Comparison of ENCODE assay signal across 13 cellular contexts in the genomic region with DNA sequence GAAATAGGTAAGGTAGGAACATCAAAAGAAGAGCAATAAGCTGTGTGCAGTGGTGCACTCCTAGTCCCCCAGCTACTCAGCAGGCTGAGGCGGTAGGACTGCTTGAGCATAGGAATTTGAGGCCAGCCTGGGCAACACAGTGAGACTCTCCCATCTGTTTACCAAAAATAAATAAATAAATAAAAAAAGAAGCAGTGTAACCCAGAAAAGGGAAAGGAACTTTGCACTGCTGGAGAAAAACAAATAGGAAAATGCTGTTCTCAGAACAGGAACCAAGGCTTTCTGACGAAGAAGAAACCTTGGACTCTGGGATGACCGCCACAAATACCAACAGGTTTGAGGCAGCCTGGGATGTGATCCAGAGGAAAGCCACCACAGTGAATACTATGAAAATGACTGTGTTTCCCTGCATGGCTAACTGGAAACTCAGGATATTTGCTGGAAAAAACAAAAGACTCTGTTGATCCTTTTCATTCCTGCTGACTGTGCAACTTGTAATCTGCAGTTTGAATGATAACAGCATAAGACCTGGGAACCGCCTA.
DNase-seq lines count a peak whose midpoint lies in the region; ATAC-seq and TF ChIP-seq lines count a peak whose summit lies in the region.
"Had no signal": no experiment of that assay in that cellular context is flagged by ENCODE, and none has a peak within 500 bp of the region (broad histone marks: within the 10 kb centered on the region; RNA-seq: fewer than 3 reads in every experiment).

No MANE protein-coding gene starts in this region.

- ATAC-seq in HG02763 (IDR thresholded peaks at IDR 0.05; ENCODE audit: unreplicated experiment), result no peak

- H3K4me3 ChIP-seq in retinal pigment epithelial cell (ENCODE audit: low read length), result no peak overlapping the region
- H3K4me3 ChIP-seq: PC-9 had no signal

- DNase-seq in GM03348 (ENCODE audit: low spot score) (peak; percentile 77), amniotic stem cell (lab: John Stamatoyannopoulos, UW) (peak; percentile 39), foreskin melanocyte (peak; percentile 25), retinal pigment epithelial cell (ENCODE audit: low read depth) (peak; percentile 23), Kasumi-1 (lab: John Stamatoyannopoulos, UW) (no peak), kidney glomerular epithelial cell (lab: John Stamatoyannopoulos, UW) (no peak), NCI-H1092 treated with DMSO at 0.1 percent for 48 hours (lab: John Stamatoyannopoulos, UW) (no peak)
- DNase-seq: activated T-cell treated with anti-CD3 and anti-CD28 coated beads, Interleukin-2, amount 50 U/mL, for 24 hours; cortex of kidney; NCI-H2107; PC-9; stimulated activated naive CD4-positive, alpha-beta T cell had no signal

- TF ChIP-seq CTCF in retinal pigment epithelial cell (conservative IDR thresholded peaks at IDR 0.05; ENCODE audit: low read depth, low read length), result no peak

Comparison
In these comparisons a context has a peak if more than half of its experiments do, and no peak if none do; other contexts are left out.
1. DNase-seq: peak in GM03348 (single experiment), amniotic stem cell (single experiment), foreskin melanocyte (single experiment) and retinal pigment epithelial cell (single experiment); none in Kasumi-1 (0 of 2), kidney glomerular epithelial cell (single experiment) and NCI-H1092 treated with DMSO at 0.1 percent for 48 hours (single experiment).